In genomic region chr3:34035775-34036174, GRCh38 we compare ENCODE assay signal across 16 cellular contexts.
DNase-seq lines count a peak whose midpoint lies in the region; ATAC-seq and TF ChIP-seq lines count a peak whose summit lies in the region.
"Had no signal": no experiment of that assay in that cellular context is flagged by ENCODE, and none has a peak within 500 bp of the region (broad histone marks: within the 10 kb centered on the region; RNA-seq: fewer than 3 reads in every experiment).

No MANE protein-coding gene starts in this region.

- BruUV-seq in IMR-90 (replicated peaks; lab: Mats Ljungman, UMichigan) = no TSS peak

- 58% methylated on average over 2 of the region's 4 CpGs; no CpG with 5 or more reads in 1 of the 2 experiments for WGBS in IMR-90 (ENCODE audit: extremely low coverage in 2 of 2, insufficient read length in 1 of 2), 2 experiments
- WGBS in spleen, 5 donors = 55 to 76% (median 73%) methylated on average over 4 of the region's 4 CpGs

- ATAC-seq in HG02798 (IDR thresholded peaks at IDR 0.05; ENCODE audit: poor library complexity, unreplicated experiment) (peak; percentile 45), IMR-90 (ENCODE audit: low read depth) (peak; percentile 51), GM18868 (IDR thresholded peaks at IDR 0.05; ENCODE audit: unreplicated experiment) (no peak)
- ATAC-seq: A549, K562 had no signal

- no peak overlapping the region for H2BK5ac ChIP-seq in IMR-90 (ENCODE audit: low read depth, low read length, poor library complexity, severe bottlenecking)

- 0 out of 2 replicates have a peak overlapping the region, but pooled peaks have one; percentile 27 for H3K18ac ChIP-seq in IMR-90 (ENCODE audit: low read depth, low read length)

- no peak overlapping the region for H3K14ac ChIP-seq in IMR-90 (replicated peaks; ENCODE audit: low read depth, low read length)

- no peak for TF ChIP-seq CTCF in IMR-90 (conservative IDR thresholded peaks at IDR 0.05; ENCODE audit: low read depth, low read length)
- TF ChIP-seq CTCF in fibroblast of lung (conservative IDR thresholded peaks at IDR 0.05 in 1 of 2, IDR thresholded peaks at IDR 0.05 in 1 of 2; ENCODE audit: low read depth in 1 of 2, low read length in 2 of 2) = no peak
- TF ChIP-seq CTCF in spleen (IDR thresholded peaks at IDR 0.05 in 8 of 11, conservative IDR thresholded peaks at IDR 0.05 in 3 of 11) = no peak

- H2BK15ac ChIP-seq in IMR-90 (ENCODE audit: low read depth, low read length) = no peak overlapping the region; the same call in 2 of the 3 replicates

- H4K5ac ChIP-seq in IMR-90 (ENCODE audit: low read depth, low read length) = no peak overlapping the region; the same call in 1 of the 2 replicates

- H3K4me3 ChIP-seq in IMR-90 (ENCODE audit: insufficient read depth, low read depth, low read length) (no peak overlapping the region), fibroblast of lung (replicated peaks in 1 of 4; ENCODE audit: control extremely low read depth in 1 of 4, insufficient read depth in 1 of 4, low read depth in 3 of 4, low read length in 4 of 4) (no peak overlapping the region), spleen (no peak overlapping the region)
- H3K4me3 ChIP-seq: A549, HAP-1, K562 had no signal

- H3K9me3 ChIP-seq in IMR-90 (ENCODE audit: control insufficient read depth, insufficient read depth, low read length) (no peaks in the 10 kb centered on the region), fibroblast of lung (ENCODE audit: control insufficient read depth, insufficient read depth, low read depth, low read length) (no peaks in the 10 kb centered on the region), spleen (no peaks in the 10 kb centered on the region)
- H3K9me3 ChIP-seq: A549, BE2C, HAP-1 had no signal

- no peaks in the 10 kb centered on the region for H3K9me1 ChIP-seq in IMR-90 (ENCODE audit: insufficient read depth, low read length)

- no peak overlapping the region for H3K56ac ChIP-seq in IMR-90 (ENCODE audit: extremely low read depth, insufficient read depth, low read length)

- TF ChIP-seq RAD21 in IMR-90 (IDR thresholded peaks at IDR 0.05; ENCODE audit: low read length) = no peak

- no peak overlapping the region for H2BK20ac ChIP-seq in IMR-90 (ENCODE audit: low read depth, low read length)

- peaks cover 4% of the 10 kb centered on the region; the same call in 1 of the 2 replicates for H3K4me1 ChIP-seq in IMR-90 (ENCODE audit: control insufficient read depth, insufficient read depth, low read length)
- no peaks in the 10 kb centered on the region for H3K4me1 ChIP-seq in fibroblast of lung (ENCODE audit: control insufficient read depth, extremely low read depth, insufficient read depth, low read length)
- H3K4me1 ChIP-seq in spleen = no peaks in the 10 kb centered on the region
- H3K4me1 ChIP-seq: A549, BE2C, HAP-1 had no signal

- H2AFZ ChIP-seq in IMR-90 (replicated peaks; ENCODE audit: low read length, poor library complexity) (no peak overlapping the region), fibroblast of lung (ENCODE audit: low read length) (peak overlapping the region; percentile 47)

- no peaks in the 10 kb centered on the region for H3K79me2 ChIP-seq in fibroblast of lung (ENCODE audit: control insufficient read depth, insufficient read depth, low read length)

- DNase-seq in IMR-90 = no peak
- no peak for DNase-seq in fibroblast of lung (ENCODE audit: low read depth in 2 of 2)
- DNase-seq in spleen = no peak
- no peak for DNase-seq in NCI-H1694 treated with DMSO at 0.1 percent for 48 hours (lab: John Stamatoyannopoulos, UW)
- DNase-seq: BE2C; CD4-positive, alpha-beta memory T cell; COR-L47; GOT3; HFFc6; Kasumi-1 had no signal

- dilution Hi-C loops in IMR-90 (cut with HindIII; ENCODE audit: low sequenced_read_pairs, unreplicated experiment) = no loop called here

- no peak overlapping the region for H2BK120ac ChIP-seq in IMR-90 (ENCODE audit: low read depth, low read length)

- no peak overlapping the region for H2AK9ac ChIP-seq in IMR-90 (replicated peaks; ENCODE audit: low read depth, low read length, poor library complexity)

- no peak overlapping the region for H3K9ac ChIP-seq in IMR-90 (ENCODE audit: low read depth, low read length)
- no peak overlapping the region for H3K9ac ChIP-seq in fibroblast of lung (ENCODE audit: insufficient read depth, low read length)

- no peak overlapping the region for H2AK5ac ChIP-seq in IMR-90 (ENCODE audit: low read depth, low read length)

- CTCF ChIA-PET in IMR-90 (lab: Yijun Ruan, JAX) = no interaction called here

- TF ChIP-seq POLR2A in IMR-90 (IDR thresholded peaks at IDR 0.05; ENCODE audit: low read depth, low read length) (no peak), spleen (IDR thresholded peaks at IDR 0.05) (no peak)

- intact Hi-C loops in IMR-90 (cut with micrococcal nuclease) = no loop called here
- intact Hi-C loops in spleen (cut with DNase I; ENCODE audit: low total_unique reads) = no loop called here

- POLR2A ChIA-PET in IMR-90 (lab: Charles Lee; ENCODE audit: unreplicated experiment) = no interaction called here

- no peaks in the 10 kb centered on the region for H4K20me1 ChIP-seq in IMR-90 (ENCODE audit: insufficient read depth, low read length)
- H4K20me1 ChIP-seq in fibroblast of lung (ENCODE audit: control insufficient read depth, extremely low read depth, insufficient read depth, low read length) = no peaks in the 10 kb centered on the region

- no peak overlapping the region for H4K8ac ChIP-seq in IMR-90 (ENCODE audit: low read depth in 2 of 2, low read length in 2 of 2)

- no peak overlapping the region for H4K91ac ChIP-seq in IMR-90 (ENCODE audit: insufficient read depth, low read depth, low read length)

- H3K4ac ChIP-seq in IMR-90 (ENCODE audit: low read depth, low read length) = no peak overlapping the region

- H3K27ac ChIP-seq in IMR-90 (ENCODE audit: insufficient read depth, low read length) (peak overlapping the region; percentile 6; the same call in 1 of the 2 replicates), fibroblast of lung (ENCODE audit: insufficient read depth, low read length) (no peak overlapping the region), spleen (no peak overlapping the region)
- H3K27ac ChIP-seq: A549, C4-2B had no signal

- H3K23ac ChIP-seq in IMR-90 (ENCODE audit: low read depth, low read length) = no peak overlapping the region

- H3K4me2 ChIP-seq in IMR-90 (ENCODE audit: low read depth, low read length) (peak overlapping the region; percentile 27; the same call in 1 of the 2 replicates), fibroblast of lung (ENCODE audit: extremely low read depth, insufficient read depth, low read length) (no peak overlapping the region)
- H3K4me2 ChIP-seq: A549 had no signal

- in situ Hi-C loops in IMR-90 (cut with MboI; ENCODE audit: low sequenced_read_pairs) = no loop called here

- H3K27me3 ChIP-seq in IMR-90 (ENCODE audit: control insufficient read depth, insufficient read depth, low read length) (no peaks in the 10 kb centered on the region), fibroblast of lung (ENCODE audit: control insufficient read depth, insufficient read depth, low read length) (no peaks in the 10 kb centered on the region), spleen (replicated peaks in 1 of 7) (no peaks in the 10 kb centered on the region)
- H3K27me3 ChIP-seq: BE2C had no signal

- H3K79me1 ChIP-seq in IMR-90 (ENCODE audit: low read depth in 1 of 2, low read length in 2 of 2) = no peaks in the 10 kb centered on the region

- H3K36me3 ChIP-seq in IMR-90 (ENCODE audit: control insufficient read depth, insufficient read depth, low read length) (no peaks in the 10 kb centered on the region), fibroblast of lung (ENCODE audit: control insufficient read depth, insufficient read depth, low read length) (no peaks in the 10 kb centered on the region), spleen (no peaks in the 10 kb centered on the region)
- H3K36me3 ChIP-seq: BE2C, HAP-1 had no signal

TF ChIP-seq in IMR-90, 13 proteins besides CTCF, POLR2A, EP300 and RAD21:
- no peak for TF ChIP-seq FOS (IDR thresholded peaks at IDR 0.05; ENCODE audit: low read depth, low read length)
- no peak for TF ChIP-seq USF2 (IDR thresholded peaks at IDR 0.05; ENCODE audit: low read depth, low read length)
- no peak for TF ChIP-seq MAFK (IDR thresholded peaks at IDR 0.05; ENCODE audit: low read depth, low read length)
- TF ChIP-seq ELK1 (IDR thresholded peaks at IDR 0.05; ENCODE audit: borderline replicate concordance, low read depth, low read length) = no peak
- no peak for TF ChIP-seq NFE2L2 (IDR thresholded peaks at IDR 0.05; ENCODE audit: low read depth, low read length)
- TF ChIP-seq MAZ (IDR thresholded peaks at IDR 0.05; ENCODE audit: borderline replicate concordance, low read depth, low read length) = no peak
- no peak for TF ChIP-seq RFX5 (IDR thresholded peaks at IDR 0.05; ENCODE audit: low read depth, low read length)
- no peak for TF ChIP-seq SMC3 (IDR thresholded peaks at IDR 0.05; ENCODE audit: low read depth, low read length)
- TF ChIP-seq CEBPB (IDR thresholded peaks at IDR 0.05; ENCODE audit: low read depth, low read length) = no peak
- no peak for TF ChIP-seq RCOR1 (IDR thresholded peaks at IDR 0.05; ENCODE audit: insufficient replicate concordance, low read length)
- no peak for TF ChIP-seq BHLHE40 (IDR thresholded peaks at IDR 0.05; ENCODE audit: low read depth, low read length)
- no peak for TF ChIP-seq MXI1 (IDR thresholded peaks at IDR 0.05; ENCODE audit: borderline replicate concordance, low read depth, low read length)
